In the genomic region with DNA sequence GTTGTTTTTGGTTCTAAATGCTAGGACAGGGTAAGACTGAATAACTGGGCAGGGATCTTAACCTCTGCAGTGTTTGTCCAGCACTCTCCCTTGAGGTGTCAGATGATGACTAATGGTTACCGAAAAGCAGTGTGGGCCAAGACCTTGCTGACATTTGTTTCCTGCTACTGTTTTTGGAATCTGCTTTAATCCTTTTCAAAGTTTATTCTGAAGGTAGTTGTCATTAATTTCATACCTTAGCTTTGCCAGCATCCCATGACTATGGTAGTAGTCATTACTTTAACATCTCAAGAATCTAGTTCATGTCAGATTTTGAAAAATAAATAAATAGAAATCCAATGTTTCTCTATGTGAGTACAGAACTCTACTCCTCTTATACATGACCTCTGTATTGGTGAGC, we compare ENCODE assay signal across 15 cellular contexts.
DNase-seq lines count a peak whose midpoint lies in the region; ATAC-seq and TF ChIP-seq lines count a peak whose summit lies in the region.
"Had no signal": no experiment of that assay in that cellular context is flagged by ENCODE, and none has a peak within 500 bp of the region (broad histone marks: within the 10 kb centered on the region; RNA-seq: fewer than 3 reads in every experiment).

No MANE protein-coding gene starts in this region.

- peak; percentile 70 for DNase-seq in AG08395 (ENCODE audit: low spot score)
- peak; percentile 91 for DNase-seq in HS-5 (ENCODE audit: low read depth)
- DNase-seq in mammary epithelial cell, result peak; percentile 64
- peak; percentile 44 to 93 for DNase-seq in lung microvascular endothelial cell (ENCODE audit: low read depth in 2 of 2)
- DNase-seq in Karpas-422, result no peak
- no peak for DNase-seq in transverse colon
- DNase-seq in C1 segment of cervical spinal cord (lab: John Stamatoyannopoulos, UW), result no peak
- DNase-seq: activated CD4-positive, alpha-beta T cell treated with anti-CD3 and anti-CD28 coated beads, Interleukin-2, amount 50 U/mL, for 1 hour; amygdala; CD8-positive, alpha-beta T cell; hypothalamus; NCI-H187; ovary; SJCRH30 had no signal

- H3K9me3 ChIP-seq in mammary epithelial cell (replicated peaks; ENCODE audit: insufficient read depth, low read length) (no peaks in the 10 kb centered on the region), Karpas-422 (ENCODE audit: low read length) (no peaks in the 10 kb centered on the region), transverse colon (no peaks in the 10 kb centered on the region)
- H3K9me3 ChIP-seq: ovary, SJCRH30 had no signal

- no peak for TF ChIP-seq CTCF in mammary epithelial cell (conservative IDR thresholded peaks at IDR 0.05 in 1 of 2, IDR thresholded peaks at IDR 0.05 in 1 of 2; ENCODE audit: extremely low read depth in 1 of 2, insufficient read depth in 1 of 2, low read depth in 1 of 2, low read length in 2 of 2)
- no peak for TF ChIP-seq CTCF in transverse colon (IDR thresholded peaks at IDR 0.05)

- WGBS in mammary epithelial cell (ENCODE audit: low coverage, missing lambda C conversion rate), result 8% methylated on average over 1 of the region's 1 CpG
- WGBS in transverse colon (ENCODE audit: low coverage in 1 of 2), 2 donors, result 60 to 82% methylated on average over 1 of the region's 1 CpG

- H3K36me3 ChIP-seq in mammary epithelial cell (ENCODE audit: insufficient read depth, low read length) (no peaks in the 10 kb centered on the region), Karpas-422 (ENCODE audit: insufficient read depth, low read length) (no peaks in the 10 kb centered on the region), transverse colon (no peaks in the 10 kb centered on the region)
- H3K36me3 ChIP-seq: ovary, SJCRH30 had no signal

- H3K9ac ChIP-seq in mammary epithelial cell (ENCODE audit: insufficient read depth, low read length), result no peak overlapping the region
- H3K9ac ChIP-seq in Karpas-422 (ENCODE audit: low read length), result no peak overlapping the region

- CTCF ChIA-PET in mammary epithelial cell (lab: Charles Lee; ENCODE audit: low non-redundant PET), result no interaction called here

- H3K4me3 ChIP-seq in mammary epithelial cell (replicated peaks in 1 of 3; ENCODE audit: insufficient read depth in 1 of 3, low read depth in 2 of 3, low read length in 3 of 3) (no peak overlapping the region), Karpas-422 (ENCODE audit: low read length) (no peak overlapping the region), transverse colon (no peak overlapping the region)
- H3K4me3 ChIP-seq: ovary, SJCRH30 had no signal

- H3K27ac ChIP-seq in mammary epithelial cell (ENCODE audit: insufficient read depth, low read depth, low read length), result no peak overlapping the region
- no peak overlapping the region for H3K27ac ChIP-seq in Karpas-422 (ENCODE audit: low read length)
- no peak overlapping the region for H3K27ac ChIP-seq in transverse colon
- H3K27ac ChIP-seq: ovary had no signal

- H2AFZ ChIP-seq in mammary epithelial cell (ENCODE audit: low read depth, low read length), result no peak overlapping the region
- H2AFZ ChIP-seq in Karpas-422 (ENCODE audit: low read length), result no peak overlapping the region

- intact Hi-C loops in mammary epithelial cell (cut with micrococcal nuclease), result no loop called here
- intact Hi-C loops in transverse colon (cut with DNase I; ENCODE audit: low total_unique reads), result no loop called here

- H3K79me2 ChIP-seq in mammary epithelial cell (ENCODE audit: insufficient read depth, low read length), result peaks cover 26% of the 10 kb centered on the region
- H3K79me2 ChIP-seq in Karpas-422 (ENCODE audit: low read length), result no peaks in the 10 kb centered on the region

- dilution Hi-C loops in mammary epithelial cell (cut with HindIII; ENCODE audit: low sequenced_read_pairs), result no loop called here

- TF ChIP-seq EP300 in transverse colon (IDR thresholded peaks at IDR 0.05; ENCODE audit: low read depth), result no peak

- H3K27me3 ChIP-seq in mammary epithelial cell (ENCODE audit: insufficient read depth, low read length) (no peaks in the 10 kb centered on the region), Karpas-422 (ENCODE audit: low read length) (no peaks in the 10 kb centered on the region), transverse colon (no peaks in the 10 kb centered on the region)
- H3K27me3 ChIP-seq: ovary, SJCRH30 had no signal

- BruUV-seq in mammary epithelial cell (replicated peaks; lab: Mats Ljungman, UMichigan), result no TSS peak

- ATAC-seq in HG03139 (IDR thresholded peaks at IDR 0.05; ENCODE audit: unreplicated experiment), result no peak
- ATAC-seq: CD8-positive, alpha-beta T cell had no signal

- no peak for TF ChIP-seq POLR2A in transverse colon (IDR thresholded peaks at IDR 0.05)

- H3K4me1 ChIP-seq in mammary epithelial cell (ENCODE audit: insufficient read depth, low read length) (peaks cover 10% of the 10 kb centered on the region), Karpas-422 (ENCODE audit: low read length) (no peaks in the 10 kb centered on the region), transverse colon (peaks cover 3 to 28% (median 11%) of the 10 kb centered on the region in 4 donors)

- in situ Hi-C loops in mammary epithelial cell (cut with MboI; ENCODE audit: low sequenced_read_pairs in 2 of 2) (no loop called here), transverse colon (cut with MboI; ENCODE audit: low pct_ligation_motif_present in 1 of 4, low pct_unique_long_range_greater_than_20kb in 1 of 4, low sequenced_read_pairs in 3 of 4) (no loop called here)

- H3K4me2 ChIP-seq in mammary epithelial cell (ENCODE audit: insufficient read depth, low read depth, low read length) (no peak overlapping the region), Karpas-422 (ENCODE audit: low read depth, low read length, poor library complexity, severe bottlenecking) (no peak overlapping the region)

- H3K9me2 ChIP-seq in Karpas-422 (replicated peaks; ENCODE audit: insufficient read depth, low read length), result no peaks in the 10 kb centered on the region

- H4K20me1 ChIP-seq in mammary epithelial cell (ENCODE audit: insufficient read depth, low read length) (no peaks in the 10 kb centered on the region), Karpas-422 (ENCODE audit: insufficient read depth, low read depth, low read length) (no peaks in the 10 kb centered on the region)

Comparison
In these comparisons a context has a peak if more than half of its experiments do, and no peak if none do; other contexts are left out.
1. DNase-seq: peak in AG08395 (single experiment), HS-5 (single experiment), mammary epithelial cell (single experiment) and lung microvascular endothelial cell (2 of 2); none in Karpas-422 (single experiment), transverse colon (single experiment) and C1 segment of cervical spinal cord (0 of 14).